ENCODE assay signal across 1 cellular context in the genomic region with DNA sequence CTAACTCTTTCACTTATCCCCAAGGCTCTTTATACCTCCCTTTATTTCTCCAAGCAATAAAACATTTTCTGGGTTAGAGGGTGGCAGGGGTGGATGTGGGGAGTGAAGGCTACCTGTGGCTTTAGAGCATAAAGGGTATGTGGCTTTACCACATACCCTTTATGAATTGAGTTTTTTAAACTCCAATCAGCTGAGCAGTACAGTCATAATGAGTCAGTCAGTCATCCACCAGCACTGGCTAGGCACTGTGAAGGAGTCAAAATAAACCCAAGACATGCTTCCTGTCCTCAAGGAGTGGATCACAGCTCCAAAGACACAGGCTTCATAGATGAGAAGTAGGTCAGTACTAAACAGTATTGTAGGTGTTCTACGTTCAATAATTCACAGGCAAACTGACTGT.
TF ChIP-seq lines count a peak whose summit lies in the region.

No MANE protein-coding gene starts in this region.

TF ChIP-seq in endothelial cell of umbilical vein, 7 proteins besides CTCF, POLR2A, EP300 and RAD21:
- TF ChIP-seq MYC (IDR thresholded peaks at IDR 0.05; ENCODE audit: low read depth, low read length) (no peak), JUN (IDR thresholded peaks at IDR 0.05; ENCODE audit: borderline replicate concordance, insufficient read depth, insufficient read length, low read depth) (peak; percentile 56), GATA2 (IDR thresholded peaks at IDR 0.05; ENCODE audit: insufficient read depth, insufficient read length, low read depth, low read length) (no peak), EZH2 (IDR thresholded peaks at IDR 0.05; ENCODE audit: borderline replicate concordance, low read depth, low read length, severe bottlenecking) (no peak), POLR2AphosphoS5 (IDR thresholded peaks at IDR 0.05; ENCODE audit: insufficient read depth, low read depth, low read length) (peak; percentile 64), FOS (IDR thresholded peaks at IDR 0.05; ENCODE audit: borderline replicate concordance, insufficient read depth, low read length) (peak; percentile 84)
- TF ChIP-seq, protein P1, sequence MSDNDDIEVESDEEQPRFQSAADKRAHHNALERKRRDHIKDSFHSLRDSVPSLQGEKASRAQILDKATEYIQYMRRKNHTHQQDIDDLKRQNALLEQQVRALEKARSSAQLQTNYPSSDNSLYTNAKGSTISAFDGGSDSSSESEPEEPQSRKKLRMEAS (IDR thresholded peaks at IDR 0.05; ENCODE audit: insufficient read depth, insufficient read length), result no peak
